Comparison of ENCODE assay signal across 9 cellular contexts in genomic region chr17:77409282-77410161, GRCh38.
DNase-seq lines count a peak whose midpoint lies in the region; ATAC-seq and TF ChIP-seq lines count a peak whose summit lies in the region.
"Had no signal": no experiment of that assay in that cellular context is flagged by ENCODE, and none has a peak within 500 bp of the region (broad histone marks: within the 10 kb centered on the region; RNA-seq: fewer than 3 reads in every experiment).

No MANE protein-coding gene starts in this region.

- no peaks in the 10 kb centered on the region for H3K27me3 Mint-ChIP-seq in activated CD8-positive, alpha-beta memory T cell treated with anti-CD3 and anti-CD28 coated beads, Interleukin-2, amount 10 ng/mL, durations not matched to agents 7 days and 5 days

- CTCF ChIA-PET in activated CD8-positive, alpha-beta memory T cell treated with anti-CD3 and anti-CD28 coated beads, Interleukin-2, amount 10 ng/mL, durations not matched to agents 7 days and 5 days (lab: Charles Lee) = interaction anchor here (1.2 to 6.2 kb wide), 9 partner anchors 9 to 79 kb away, joined by 3 to 33 read pairs (median 4); no protein-coding TSS in a partner anchor

- TF ChIP-seq CTCF in choroid plexus epithelial cell (conservative IDR thresholded peaks at IDR 0.05; ENCODE audit: low read depth, low read length) = no peak

- ATAC-seq in activated CD8-positive, alpha-beta memory T cell treated with anti-CD3 and anti-CD28 coated beads, Interleukin-2, amount 10 ng/mL, durations not matched to agents 7 days and 5 days = peak; percentile 38
- no peak for ATAC-seq in GM19455 (IDR thresholded peaks at IDR 0.05; ENCODE audit: unreplicated experiment)
- no peak for ATAC-seq in HG02973 (IDR thresholded peaks at IDR 0.05; ENCODE audit: unreplicated experiment)
- no peak for ATAC-seq in HG02870 (IDR thresholded peaks at IDR 0.05; ENCODE audit: unreplicated experiment)

- no peak overlapping the region for H3K4me3 Mint-ChIP-seq in activated CD8-positive, alpha-beta memory T cell treated with anti-CD3 and anti-CD28 coated beads, Interleukin-2, amount 10 ng/mL, durations not matched to agents 7 days and 5 days

- DNase-seq in activated CD8-positive, alpha-beta memory T cell treated with anti-CD3 and anti-CD28 coated beads, Interleukin-2, amount 10 ng/mL, durations not matched to agents 7 days and 5 days = peak; percentile 71
- no peak for DNase-seq in activated CD8-positive, alpha-beta memory T cell treated with anti-CD3 and anti-CD28 coated beads, Interleukin-2, amount 50 U/mL, for 4 hours
- DNase-seq in choroid plexus epithelial cell (ENCODE audit: low read depth) (peak; percentile 73), midbrain (lab: John Stamatoyannopoulos, UW) (peak; percentile 38)

- H3K27ac ChIP-seq in urinary bladder (ENCODE audit: low read depth) = peak overlapping the region; percentile 82

- no peaks in the 10 kb centered on the region for H3K36me3 ChIP-seq in urinary bladder (ENCODE audit: insufficient read depth)

- no peaks in the 10 kb centered on the region for H3K9me3 Mint-ChIP-seq in activated CD8-positive, alpha-beta memory T cell treated with anti-CD3 and anti-CD28 coated beads, Interleukin-2, amount 10 ng/mL, durations not matched to agents 7 days and 5 days (ENCODE audit: low read depth)
- H3K9me3 Mint-ChIP-seq: IgD-negative memory B cell had no signal

- peak overlapping the region; percentile 74 for H3K27ac Mint-ChIP-seq in activated CD8-positive, alpha-beta memory T cell treated with anti-CD3 and anti-CD28 coated beads, Interleukin-2, amount 10 ng/mL, durations not matched to agents 7 days and 5 days

- peaks cover 27% of the 10 kb centered on the region for H3K36me3 Mint-ChIP-seq in activated CD8-positive, alpha-beta memory T cell treated with anti-CD3 and anti-CD28 coated beads, Interleukin-2, amount 10 ng/mL, durations not matched to agents 7 days and 5 days

- no peak overlapping the region for H3K4me3 ChIP-seq in choroid plexus epithelial cell (ENCODE audit: low read depth, low read length)
- H3K4me3 ChIP-seq in urinary bladder (ENCODE audit: low read depth, low read length) = no peak overlapping the region

- H3K4me1 Mint-ChIP-seq in activated CD8-positive, alpha-beta memory T cell treated with anti-CD3 and anti-CD28 coated beads, Interleukin-2, amount 10 ng/mL, durations not matched to agents 7 days and 5 days = peaks cover 84% of the 10 kb centered on the region

- peaks cover 4% of the 10 kb centered on the region for H3K4me1 ChIP-seq in urinary bladder (ENCODE audit: insufficient read depth)

- 29% methylated on average over 34 of the region's 34 CpGs for WGBS in urinary bladder
